1 cellular context compared by ENCODE assay signal in genomic region chr2:216689397-216689796, GRCh38.
TF ChIP-seq lines count a peak whose summit lies in the region.

No MANE protein-coding gene starts in this region.

TF ChIP-seq in SK-N-SH, 30 proteins besides CTCF, POLR2A, EP300 and RAD21:
- TF ChIP-seq TEAD4 (IDR thresholded peaks at IDR 0.05; ENCODE audit: borderline replicate concordance, insufficient read depth) (no peak), FOSL2 (IDR thresholded peaks at IDR 0.05; ENCODE audit: borderline replicate concordance, low read depth) (no peak), ZBTB33 (IDR thresholded peaks at IDR 0.05; ENCODE audit: borderline replicate concordance, low read depth) (no peak), MEF2A (IDR thresholded peaks at IDR 0.05; ENCODE audit: borderline replicate concordance, low read depth) (no peak), RXRA (IDR thresholded peaks at IDR 0.05; ENCODE audit: borderline replicate concordance, low read depth) (no peak), JUND (IDR thresholded peaks at IDR 0.05) (no peak), PBX3 (IDR thresholded peaks at IDR 0.05) (no peak), FOXM1 (IDR thresholded peaks at IDR 0.05; ENCODE audit: low read depth) (no peak), RFX5 (IDR thresholded peaks at IDR 0.05; ENCODE audit: low read length) (no peak), YY1 (IDR thresholded peaks at IDR 0.05; ENCODE audit: low read depth) (no peak), SIN3A (IDR thresholded peaks at IDR 0.05; ENCODE audit: borderline replicate concordance, low read depth, low read length) (no peak), USF2 (IDR thresholded peaks at IDR 0.05; ENCODE audit: borderline replicate concordance, low read depth, low read length) (no peak), USF1 (IDR thresholded peaks at IDR 0.05; ENCODE audit: borderline replicate concordance, low read depth) (no peak), GATA2 (CRISPR knock-in tag; IDR thresholded peaks at IDR 0.05) (no peak), CHD2 (IDR thresholded peaks at IDR 0.05; ENCODE audit: low read length, partially characterized antibody) (no peak), TAF1 (IDR thresholded peaks at IDR 0.05; ENCODE audit: borderline replicate concordance, low read depth, low read length) (no peak), NRF1 (IDR thresholded peaks at IDR 0.05; ENCODE audit: low read depth, low read length) (no peak), POLR2AphosphoS5 (IDR thresholded peaks at IDR 0.05; ENCODE audit: low read depth, low read length) (no peak)
